9 cellular contexts compared by ENCODE assay signal in the genomic region with DNA sequence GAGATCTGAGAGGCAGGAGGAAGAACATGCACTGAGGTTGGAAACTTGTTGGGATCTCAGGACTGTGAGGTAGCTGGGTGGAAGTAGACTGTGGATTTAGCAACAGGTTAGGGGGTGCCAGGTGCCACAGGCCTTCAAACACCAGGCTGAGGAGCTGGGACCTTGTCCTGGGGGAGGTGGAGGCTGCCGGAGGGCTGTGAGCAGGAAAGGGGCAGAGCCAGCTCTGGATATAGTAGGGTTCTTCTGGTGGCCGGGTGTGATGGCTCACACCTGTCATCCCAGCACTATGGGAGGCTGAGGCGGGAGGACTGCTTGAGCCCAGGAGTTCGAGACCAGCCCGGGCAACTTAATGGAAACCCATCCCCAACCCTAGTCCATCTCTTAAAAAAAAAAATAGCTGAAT. TPM values are rescaled to one million over a fixed set of nuclear protein-coding genes. Genes with fewer than 3 reads are reported as not detected.
A peak's percentile ranks its signal among the peaks of the same experiment; 100 is the strongest.
DNase-seq lines count a peak whose midpoint lies in the region; ATAC-seq and TF ChIP-seq lines count a peak whose summit lies in the region.
"Had no signal": no experiment of that assay in that cellular context is flagged by ENCODE, and none has a peak within 500 bp of the region (broad histone marks: within the 10 kb centered on the region; RNA-seq: fewer than 3 reads in every experiment).

No MANE protein-coding gene starts in this region.

- H3K27ac Mint-ChIP-seq in naive thymus-derived CD8-positive, alpha-beta T cell, result peak overlapping the region in 8 of 10 donors; percentile 40 to 93 (median 80)

- peak overlapping the region; percentile 83 to 93 for H3K27ac ChIP-seq in right atrium auricular region
- H3K27ac ChIP-seq in uterus, result peak overlapping the region; percentile 86 to 89
- H3K27ac ChIP-seq: epithelial cell of prostate had no signal

- DNase-seq in right atrium auricular region (ENCODE audit: low spot score), result no peak
- DNase-seq in Right ventricle myocardium inferior (ENCODE audit: missing footprints), result no peak
- DNase-seq in choroid plexus epithelial cell (ENCODE audit: low read depth), result no peak
- no peak for DNase-seq in naive thymus-derived CD8-positive, alpha-beta T cell
- no peak for DNase-seq in uterus
- no peak for DNase-seq in erythroblast (lab: John Stamatoyannopoulos, UW)
- no peak for DNase-seq in DMS53 (lab: John Stamatoyannopoulos, UW)

- no peaks in the 10 kb centered on the region for H3K9me3 Mint-ChIP-seq in naive thymus-derived CD8-positive, alpha-beta T cell

- TF ChIP-seq POLR2A in uterus (IDR thresholded peaks at IDR 0.05) (no peak), erythroblast (IDR thresholded peaks at IDR 0.05; ENCODE audit: low read length) (no peak)

- peaks cover 21 to 50% (median 47%) of the 10 kb centered on the region in 4 donors for H3K4me1 Mint-ChIP-seq in naive thymus-derived CD8-positive, alpha-beta T cell

- H3K27me3 Mint-ChIP-seq in naive thymus-derived CD8-positive, alpha-beta T cell, result no peaks in the 10 kb centered on the region

- H3K4me3 ChIP-seq in right atrium auricular region, result peak overlapping the region; percentile 62 to 75
- peak overlapping the region; percentile 73 for H3K4me3 ChIP-seq in choroid plexus epithelial cell (ENCODE audit: low read depth, low read length)
- peak overlapping the region; percentile 67 to 88 for H3K4me3 ChIP-seq in uterus

- H3K4me3 Mint-ChIP-seq in naive thymus-derived CD8-positive, alpha-beta T cell, result peak overlapping the region; percentile 57 to 95 (median 88)

- intact Hi-C loops in Right ventricle myocardium inferior (cut with DNase I) (no loop called here), uterus (cut with DNase I; ENCODE audit: low total_unique reads) (loop anchor here (5.0 kb wide), 1 partner anchor 43 kb away; a partner anchor contains a TSS)

- peaks cover 0 to 29% of the 10 kb centered on the region in 2 donors for H3K4me1 ChIP-seq in right atrium auricular region
- peaks cover 0 to 4% of the 10 kb centered on the region in 2 donors for H3K4me1 ChIP-seq in uterus

- POLR2A ChIA-PET in naive thymus-derived CD8-positive, alpha-beta T cell (lab: Charles Lee), result interaction anchor here (0.8 to 2.2 kb wide), 7 partner anchors 41 to 229 kb away, joined by 3 to 8 read pairs (median 3); a partner anchor contains a TSS

- H3K36me3 ChIP-seq in right atrium auricular region (peaks cover 23% of the 10 kb centered on the region), uterus (no peaks in the 10 kb centered on the region)

- ATAC-seq in Right ventricle myocardium inferior (no peak), HG03342 (IDR thresholded peaks at IDR 0.05; ENCODE audit: unreplicated experiment) (no peak)
- ATAC-seq in naive thymus-derived CD8-positive, alpha-beta T cell, result no peak

- TF ChIP-seq CTCF in right atrium auricular region (IDR thresholded peaks at IDR 0.05), result no peak
- no peak for TF ChIP-seq CTCF in choroid plexus epithelial cell (conservative IDR thresholded peaks at IDR 0.05; ENCODE audit: low read depth, low read length)
- no peak for TF ChIP-seq CTCF in uterus (IDR thresholded peaks at IDR 0.05)

- H3K27me3 ChIP-seq in right atrium auricular region (no peaks in the 10 kb centered on the region), uterus (no peaks in the 10 kb centered on the region)

- peaks cover 0 to 5% (median 0%) of the 10 kb centered on the region in 3 donors for H3K36me3 Mint-ChIP-seq in naive thymus-derived CD8-positive, alpha-beta T cell

- H3K9me3 ChIP-seq in right atrium auricular region (no peaks in the 10 kb centered on the region), uterus (no peaks in the 10 kb centered on the region)

RNA-seq across cellular contexts. Expression of a gene that starts 3.1 kb away (rescaled TPM):
- total RNA-seq in right atrium auricular region (10 to 100 TPM; 18.5 to 22.5 TPM), Right ventricle myocardium inferior (21.0 TPM), uterus (10 to 100 TPM; 10.5 to 28.8 (median 23.3) TPM)
- 10 to 100 TPM; 23.0 to 28.8 TPM for total RNA-seq in naive thymus-derived CD8-positive, alpha-beta T cell
- 1 to 10 TPM; 5.4 to 7.5 (median 7.0) TPM for polyA plus RNA-seq in naive thymus-derived CD8-positive, alpha-beta T cell

RNA-seq across cellular contexts. Expression of a gene that starts 8.1 kb away (rescaled TPM):
- total RNA-seq in right atrium auricular region (10 to 100 TPM; 31.1 to 54.0 TPM), Right ventricle myocardium inferior (70.4 TPM), uterus (10 to 100 TPM; 21.1 to 48.1 (median 26.8) TPM)
- 10 to 100 TPM; 39.8 to 43.2 TPM for total RNA-seq in naive thymus-derived CD8-positive, alpha-beta T cell
- polyA plus RNA-seq in naive thymus-derived CD8-positive, alpha-beta T cell, result 10 to 100 TPM in 2 of 3 donors, 1 to 10 TPM in 1; 7.5 to 19.2 (median 13.1) TPM

RNA-seq across cellular contexts. Expression of a gene that starts 41.0 kb away (rescaled TPM):
- total RNA-seq in right atrium auricular region (10 to 100 TPM; 64.6 to 81.0 TPM), Right ventricle myocardium inferior (122 TPM), uterus (100 to 1,000 TPM in 1 of 4 donors, 10 to 100 TPM in 3; 46.2 to 156 (median 82.0) TPM)
- 100 to 1,000 TPM; 178 to 186 TPM for total RNA-seq in naive thymus-derived CD8-positive, alpha-beta T cell
- 10 to 100 TPM; 42.9 to 67.4 (median 50.9) TPM for polyA plus RNA-seq in naive thymus-derived CD8-positive, alpha-beta T cell

RNA-seq across cellular contexts. Expression of a gene that starts 43.2 kb away (rescaled TPM):
- 10 to 100 TPM; 72.5 to 97.3 TPM for total RNA-seq in right atrium auricular region
- 76.4 TPM for total RNA-seq in Right ventricle myocardium inferior
- total RNA-seq in naive thymus-derived CD8-positive, alpha-beta T cell, result 10 to 100 TPM; 56.1 to 57.8 TPM
- 1 to 10 TPM; 4.5 to 6.5 (median 4.9) TPM for polyA plus RNA-seq in naive thymus-derived CD8-positive, alpha-beta T cell
- total RNA-seq in uterus, result 100 to 1,000 TPM in 1 of 4 donors, 10 to 100 TPM in 3; 47.1 to 114 (median 54.7) TPM

RNA-seq across cellular contexts. Expression of a gene that starts 46.9 kb away (rescaled TPM):
- total RNA-seq in right atrium auricular region (under 1 TPM; 0.28 to 0.96 TPM), Right ventricle myocardium inferior (0.57 TPM), uterus (1 to 10 TPM in 1 of 4 donors, under 1 TPM in 1, not detected in 2; 0.28 to 1.9 TPM)
- 1 to 10 TPM; 3.5 to 4.8 TPM for total RNA-seq in naive thymus-derived CD8-positive, alpha-beta T cell
- 1 to 10 TPM in 1 of 3 donors, under 1 TPM in 2; 0.17 to 1.2 (median 0.40) TPM for polyA plus RNA-seq in naive thymus-derived CD8-positive, alpha-beta T cell
